Comparison of ENCODE assay signal across 22 cellular contexts in the genomic region with DNA sequence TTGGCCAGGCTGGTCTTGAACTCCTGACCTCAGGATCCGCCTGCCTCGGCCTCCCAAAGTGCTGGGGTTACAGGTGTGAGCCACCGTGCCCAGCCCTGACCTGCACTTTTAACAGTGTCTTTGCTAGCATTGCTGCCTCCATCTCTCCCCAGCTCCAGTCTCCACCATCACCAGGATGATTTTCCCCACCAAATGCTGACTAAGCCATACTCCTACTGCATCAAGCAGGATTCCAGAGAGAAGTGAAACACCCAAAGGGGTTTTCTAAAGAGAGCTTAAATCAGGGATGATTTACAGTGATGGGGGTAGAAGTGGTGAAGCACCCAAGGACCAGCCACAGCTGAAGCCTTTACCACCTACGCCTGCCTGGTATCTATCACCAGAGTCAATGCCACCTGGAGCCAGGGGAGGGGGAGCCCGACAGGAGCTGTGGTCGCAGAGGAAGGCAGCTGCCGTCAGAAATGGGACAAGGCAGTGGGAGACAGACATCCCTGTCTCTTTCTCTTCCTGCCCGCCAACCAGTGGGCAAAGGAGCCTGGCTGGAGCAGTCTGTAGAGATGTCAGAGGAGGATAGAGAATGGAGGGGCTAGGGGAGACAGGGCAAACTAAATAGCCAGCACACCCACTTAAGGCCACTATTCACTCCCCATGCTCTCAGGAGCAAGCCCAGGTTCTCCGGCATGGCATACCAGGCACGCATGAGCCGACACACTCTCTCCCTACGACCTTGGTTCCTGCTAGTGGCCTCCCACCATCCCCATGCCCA. TPM values are rescaled to one million over a fixed set of nuclear protein-coding genes. Genes with fewer than 3 reads are reported as not detected.
DNase-seq lines count a peak whose midpoint lies in the region; ATAC-seq, FAIRE-seq and TF ChIP-seq lines count a peak whose summit lies in the region.
"Had no signal": no experiment of that assay in that cellular context is flagged by ENCODE, and none has a peak within 500 bp of the region (broad histone marks: within the 10 kb centered on the region; RNA-seq: fewer than 3 reads in every experiment).

No MANE protein-coding gene starts in this region.

- no peak for FAIRE-seq in K562 (lab: Jason Lieb, UNC)
- FAIRE-seq: GM12891 had no signal

- H3K36me3 ChIP-seq in K562 (ENCODE audit: control insufficient read depth, insufficient read depth, low read length) = no peaks in the 10 kb centered on the region
- H3K36me3 ChIP-seq in mesodermal cell (ENCODE audit: control insufficient read depth, insufficient read depth, low read length) = no peaks in the 10 kb centered on the region
- H3K36me3 ChIP-seq: SJSA1 had no signal

- no peaks in the 10 kb centered on the region for H3K79me2 ChIP-seq in K562 (ENCODE audit: control insufficient read depth, insufficient read depth, low read length)

- H3K36me3 Mint-ChIP-seq in stimulated activated naive B cell treated with anti-CD40 and anti-IgM and Interleukin-4, amounts not matched to agents 10 μg/mL and 1 μg/mL and 100 μg/mL, for 72 hours = no peaks in the 10 kb centered on the region
- H3K36me3 Mint-ChIP-seq: CD4-positive, alpha-beta memory T cell had no signal

- in situ Hi-C loops in K562 (cut with MboI) = no loop called here

- no peak for TF ChIP-seq RAD21 in K562 (CRISPR knock-in tag; conservative IDR thresholded peaks at IDR 0.05 in 1 of 2, IDR thresholded peaks at IDR 0.05 in 1 of 2)

- no peak overlapping the region for H3K27ac Mint-ChIP-seq in stimulated activated naive B cell treated with anti-CD40 and anti-IgM and Interleukin-4, amounts not matched to agents 10 μg/mL and 1 μg/mL and 100 μg/mL, for 72 hours
- H3K27ac Mint-ChIP-seq: CD4-positive, alpha-beta memory T cell had no signal

- H3K9ac ChIP-seq in K562 (ENCODE audit: insufficient read depth in 1 of 2, low read depth in 2 of 2, low read length in 2 of 2) = no peak overlapping the region

- H3K4me3 ChIP-seq in K562 (no peak overlapping the region), mesodermal cell (ENCODE audit: extremely low read depth, insufficient read depth, low read length, poor library complexity, severe bottlenecking) (no peak overlapping the region)
- H3K4me3 ChIP-seq: SJSA1 had no signal

- H3K4me2 ChIP-seq in K562 (ENCODE audit: insufficient read depth, low read length) = no peak overlapping the region

- WGBS in K562 (ENCODE audit: insufficient coverage, low coverage, missing lambda C conversion rate) = 45% methylated on average over 11 of the region's 12 CpGs
- 93 to 97% methylated on average over 9 to 11 of the region's 12 CpGs for WGBS in mesodermal cell (ENCODE audit: insufficient coverage in 2 of 2), 2 experiments

- POLR2A ChIA-PET in K562 (lab: Yijun Ruan, JAX) = interaction anchor here (1.0 kb wide), 2 partner anchors 16 to 26 kb away, joined by 3 read pairs; no protein-coding TSS in a partner anchor

- no peak for TF ChIP-seq CTCF in K562 (IDR thresholded peaks at IDR 0.05 in 2 of 3, conservative IDR thresholded peaks at IDR 0.05 in 1 of 3; ENCODE audit: insufficient read depth in 2 of 3, low read depth in 1 of 3, low read length in 3 of 3)

- no TSS peak for BruUV-seq in K562 (replicated peaks; lab: Mats Ljungman, UMichigan)

- H3K4me1 ChIP-seq in K562 (replicated peaks in 1 of 2; ENCODE audit: control insufficient read depth in 2 of 2, insufficient read depth in 2 of 2, low read length in 2 of 2) (peaks cover 0 to 14% of the 10 kb centered on the region in 2 experiments; a peak in 3 of 5 replicates), mesodermal cell (ENCODE audit: control insufficient read depth, insufficient read depth, low read length, poor library complexity, severe bottlenecking) (peaks cover 39% of the 10 kb centered on the region)

- TF ChIP-seq POLR2A in K562 (conservative IDR thresholded peaks at IDR 0.05) = no peak

- no peaks in the 10 kb centered on the region for H3K9me1 ChIP-seq in K562 (ENCODE audit: control insufficient read depth, insufficient read depth, low read length)

- DNase-seq in CD1c-positive myeloid dendritic cell (ENCODE audit: extremely low spot score) = peak; percentile 39
- DNase-seq in K562 (ENCODE audit: extremely low read depth in 1 of 4, low spot score in 3 of 4) = no peak
- DNase-seq in stimulated activated naive B cell treated with anti-CD40 and anti-IgM and Interleukin-4, amounts not matched to agents 10 μg/mL and 1 μg/mL and 100 μg/mL, for 72 hours = no peak
- no peak for DNase-seq in A172 (ENCODE audit: low spot score)
- DNase-seq: CD4-positive, alpha-beta memory T cell; DMS153; GOT3; HCEC 1CT; NCI-H1694; NCI-H2081; NCI-H2171; NCI-H446; NCI-H526; OCI-M1 had no signal

- TF ChIP-seq EP300 in K562 (IDR thresholded peaks at IDR 0.05; ENCODE audit: low read length) = no peak

- no peak overlapping the region for H2AFZ ChIP-seq in K562 (ENCODE audit: low read depth, low read length)

- ATAC-seq in K562 (no peak), GM21423 (IDR thresholded peaks at IDR 0.05; ENCODE audit: unreplicated experiment) (no peak), HG02973 (IDR thresholded peaks at IDR 0.05; ENCODE audit: unreplicated experiment) (no peak)
- peak; percentile 39 to 63 for ATAC-seq in stimulated activated naive B cell treated with anti-CD40 and anti-IgM and Interleukin-4, amounts not matched to agents 10 μg/mL and 1 μg/mL and 100 μg/mL, for 72 hours (replicated peaks)
- ATAC-seq: Right ventricle myocardium inferior had no signal

- H3K27me3 ChIP-seq in K562 (ENCODE audit: control insufficient read depth in 2 of 2, insufficient read depth in 2 of 2, low read length in 2 of 2) = no peaks in the 10 kb centered on the region; a peak in 1 of 5 replicates
- H3K27me3 ChIP-seq: SJSA1 had no signal

- H3K27me3 Mint-ChIP-seq in stimulated activated naive B cell treated with anti-CD40 and anti-IgM and Interleukin-4, amounts not matched to agents 10 μg/mL and 1 μg/mL and 100 μg/mL, for 72 hours = peaks cover 9 to 22% of the 10 kb centered on the region in 2 donors

- no peaks in the 10 kb centered on the region for H3K9me3 Mint-ChIP-seq in stimulated activated naive B cell treated with anti-CD40 and anti-IgM and Interleukin-4, amounts not matched to agents 10 μg/mL and 1 μg/mL and 100 μg/mL, for 72 hours

- intact Hi-C loops in K562 (cut with micrococcal nuclease) = no loop called here

- CTCF ChIA-PET in K562 (lab: Yijun Ruan, JAX; ENCODE audit: low intra/inter-chr PET ratio) = no interaction called here

- no peaks in the 10 kb centered on the region for H4K20me1 ChIP-seq in K562 (replicated peaks; ENCODE audit: control insufficient read depth, insufficient read depth, low read length)

- H3K27ac ChIP-seq in K562 (ENCODE audit: extremely low read depth, low read depth, low read length) (no peak overlapping the region), mesodermal cell (ENCODE audit: low read depth, low read length, severe bottlenecking) (peak overlapping the region; percentile 97)

- peaks cover 7 to 10% of the 10 kb centered on the region in 2 donors for H3K4me1 Mint-ChIP-seq in stimulated activated naive B cell treated with anti-CD40 and anti-IgM and Interleukin-4, amounts not matched to agents 10 μg/mL and 1 μg/mL and 100 μg/mL, for 72 hours

- H3K9me3 ChIP-seq in K562 (replicated peaks; ENCODE audit: control insufficient read depth, insufficient read depth, low read depth, low read length) = no peaks in the 10 kb centered on the region; the same call in none of the 2 replicates
- H3K9me3 ChIP-seq in mesodermal cell (ENCODE audit: control insufficient read depth, low read length) = no peaks in the 10 kb centered on the region
- H3K9me3 ChIP-seq: SJSA1 had no signal

- no peak overlapping the region for H3K4me3 Mint-ChIP-seq in stimulated activated naive B cell treated with anti-CD40 and anti-IgM and Interleukin-4, amounts not matched to agents 10 μg/mL and 1 μg/mL and 100 μg/mL, for 72 hours
- H3K4me3 Mint-ChIP-seq: CD4-positive, alpha-beta memory T cell had no signal

RNA-seq across cellular contexts. Expression of a gene that starts 22.4 kb away (rescaled TPM):
- 1.1 and 6.1 TPM in 2 replicates for total RNA-seq in K562 (2011; cell fraction: chromatin; rRNA removed; ENCODE audit: low replicate concordance)
- total RNA-seq in K562 (2011; cell fraction: nucleolus; rRNA removed) = 2.9 and 5.0 TPM in 2 replicates
- total RNA-seq in K562 (2011; cell fraction: nucleoplasm; rRNA removed) = 2.5 and 2.7 TPM in 2 replicates
- total RNA-seq in K562 (2014; rRNA removed) = 0.41 and 0.45 TPM in 2 replicates
- total RNA-seq in K562 (2014; rRNA removed; fragmentation: Illumina TruSeq; extraction: Trizol) = 0.29 and 0.62 TPM in 2 replicates
- total RNA-seq in K562 (2015; rRNA removed; fragmentation: Illumina TruSeq; extraction: Trizol) = 0.41 and 0.43 TPM in 2 replicates
- 1.2 and 2.0 TPM in 2 replicates for total RNA-seq in K562 (2021)
- polyA plus RNA-seq in K562 (2011; rRNA removed) = 5.6 and 11.9 TPM in 2 replicates
- 5.8 and 12.8 TPM in 2 replicates for polyA plus RNA-seq in K562 (2011; cell fraction: cytosol; rRNA removed)
- 3.2 and 8.1 TPM in 2 replicates for polyA plus RNA-seq in K562 (2011; cell fraction: nucleus; rRNA removed)
- 1.2 and 1.3 TPM in 2 replicates for polyA plus RNA-seq in K562 (2012)
- polyA plus RNA-seq in K562 (2014; fragmentation: Illumina TruSeq; extraction: Trizol) = 0.42 and 0.65 TPM in 2 replicates
- under 1 TPM; 0.59 to 0.74 TPM for polyA plus RNA-seq in K562 (2014; fragmentation: Nextera tagmentation; extraction: Ambion mirVana)
- 0.49 and 1.2 TPM in 2 replicates for polyA plus RNA-seq in K562 (2014; rRNA removed)
- 6.0 and 10.7 TPM in 2 replicates for polyA minus RNA-seq in K562 (2011; rRNA and poly(A)+ RNA removed)
- polyA minus RNA-seq in K562 (2011; cell fraction: cytosol; rRNA and poly(A)+ RNA removed) = 2.6 and 6.0 TPM in 2 replicates
- 2.2 and 4.1 TPM in 2 replicates for polyA minus RNA-seq in K562 (2011; cell fraction: nucleus; rRNA and poly(A)+ RNA removed)
- polyA plus RNA-seq in mesodermal cell (2013, experiment 1 of 2) = 83.6 TPM
- 66.9 TPM for polyA plus RNA-seq in mesodermal cell (2013, experiment 2 of 2)
- 107 and 128 TPM in 2 replicates for total RNA-seq in A172 (2014; rRNA removed; shearing (Covaris generic))

RNA-seq across cellular contexts. Expression of a gene that starts 53.3 kb away (rescaled TPM):
- total RNA-seq in K562 (2011; cell fraction: chromatin; rRNA removed; ENCODE audit: low replicate concordance) = 0.02 TPM in 1 of 2 replicates, not detected in the other
- 0.33 TPM in 1 of 2 replicates, not detected in the other for total RNA-seq in K562 (2011; cell fraction: nucleolus; rRNA removed)
- total RNA-seq in K562 (2011; cell fraction: nucleoplasm; rRNA removed) = not detected in 2 replicates
- total RNA-seq in K562 (2014; rRNA removed) (not detected in 2 replicates), K562 (2014; rRNA removed; fragmentation: Illumina TruSeq; extraction: Trizol) (not detected in 2 replicates), K562 (2015; rRNA removed; fragmentation: Illumina TruSeq; extraction: Trizol) (not detected in 2 replicates), K562 (2021) (0.40 and 0.53 TPM in 2 replicates)
- polyA plus RNA-seq in K562 (2011; rRNA removed) (not detected in 2 replicates), K562 (2014; fragmentation: Illumina TruSeq; extraction: Trizol) (not detected in 2 replicates), K562 (2014; fragmentation: Nextera tagmentation; extraction: Ambion mirVana) (not detected), K562 (2014; rRNA removed) (not detected in 2 replicates)
- polyA plus RNA-seq in K562 (2011; cell fraction: cytosol; rRNA removed) = 0.04 and 0.07 TPM in 2 replicates
- 0.01 TPM in 2 replicates for polyA plus RNA-seq in K562 (2011; cell fraction: nucleus; rRNA removed)
- 0.01 TPM in 2 replicates for polyA plus RNA-seq in K562 (2012)
- not detected in 2 replicates for polyA minus RNA-seq in K562 (2011; rRNA and poly(A)+ RNA removed)
- polyA minus RNA-seq in K562 (2011; cell fraction: cytosol; rRNA and poly(A)+ RNA removed) = not detected in 2 replicates
- not detected in 2 replicates for polyA minus RNA-seq in K562 (2011; cell fraction: nucleus; rRNA and poly(A)+ RNA removed)
- polyA plus RNA-seq in mesodermal cell (2013, experiment 1 of 2) = 4.1 TPM
- 3.3 TPM for polyA plus RNA-seq in mesodermal cell (2013, experiment 2 of 2)
- 0.31 and 0.36 TPM in 2 replicates for total RNA-seq in A172 (2014; rRNA removed; shearing (Covaris generic))
- total RNA-seq: A673, HT1080 had no signal

Comparison
In these comparisons a context has a peak if more than half of its experiments do, and no peak if none do; other contexts are left out.
1. ATAC-seq: peak in stimulated activated naive B cell treated with anti-CD40 and anti-IgM and Interleukin-4, amounts not matched to agents 10 μg/mL and 1 μg/mL and 100 μg/mL, for 72 hours (2 of 2); none in K562 (single experiment), GM21423 (single experiment) and HG02973 (single experiment).
2. RNA of a gene that starts 22.4 kb away (total RNA-seq): 107 to 128 TPM in A172; 0.29 to 6.1 TPM in K562; every median in the first group is over 10 times any median in the second.